Comparison of ENCODE assay signal across 8 cellular contexts in the genomic region with DNA sequence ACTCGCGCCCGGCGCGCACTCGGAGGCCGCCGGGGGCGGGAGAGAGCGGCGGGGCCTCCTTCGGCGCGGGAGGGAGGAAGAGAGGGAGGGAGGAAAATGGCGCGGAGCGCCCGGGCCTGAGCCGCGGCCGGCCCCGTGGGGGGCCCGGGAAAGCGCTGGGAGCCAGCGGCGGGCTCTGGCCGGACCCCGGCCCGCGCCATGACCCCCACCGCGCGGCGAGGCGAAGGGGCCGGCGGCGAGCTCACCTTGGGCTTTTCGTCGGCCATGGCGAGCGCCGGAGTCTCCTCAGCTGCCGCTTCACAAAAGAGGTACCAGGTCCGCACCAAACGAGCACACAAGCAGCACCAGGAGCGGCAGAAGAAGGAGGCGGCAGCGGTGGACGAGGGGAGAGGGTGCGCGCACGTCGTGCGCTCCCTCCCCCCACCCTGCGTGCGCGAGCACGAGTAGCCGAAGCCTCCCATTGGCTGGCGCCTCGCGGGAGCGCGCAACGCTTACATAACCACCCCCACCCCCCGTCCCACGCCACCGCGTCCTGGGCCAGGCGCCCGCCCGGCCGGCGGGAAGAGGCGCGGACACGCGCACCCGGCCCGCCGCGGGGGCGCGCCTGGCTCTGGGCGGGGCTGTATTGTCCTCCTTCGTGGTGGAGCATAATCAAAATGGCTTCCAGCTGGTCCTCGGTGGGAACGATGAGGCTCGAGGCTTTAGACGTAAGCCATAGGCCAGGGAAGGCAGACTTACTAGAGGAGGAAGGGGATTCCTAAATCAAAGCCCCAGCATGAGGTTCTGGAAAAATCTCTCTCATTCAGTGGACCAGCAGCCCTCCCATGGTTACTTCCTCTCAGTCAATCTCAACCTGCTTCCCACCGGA. TPM values are rescaled to one million over a fixed set of nuclear protein-coding genes. Genes with fewer than 3 reads are reported as not detected.
A peak's percentile ranks its signal among the peaks of the same experiment; 100 is the strongest.
DNase-seq lines count a peak whose midpoint lies in the region; ATAC-seq and TF ChIP-seq lines count a peak whose summit lies in the region.

Gene SUMO2, minus strand, starts transcription at position 391 of the 868 bp plus-strand sequence. Its CDS starts 125 bp downstream, at position 266.

- DNase-seq in EL, result peak; percentile 93
- DNase-seq in GOT3 (lab: John Stamatoyannopoulos, UW), result peak; percentile 75
- DNase-seq in LNCaP clone FGC (ENCODE audit: low read depth), result peak; percentile 77
- DNase-seq in RPMI8226, result peak; percentile 97
- peak; percentile 92 for DNase-seq in activated T-helper 2 cell treated with anti-CD3 and anti-CD28 coated beads, Interferon-gamma antibody, Interleukin-2, Interleukin-4, amounts not matched to agents 10 μg/mL and 5 μg/mL and 100 μg/mL, durations not matched to agents 14 hours and 24 hours and 36 hours (ENCODE audit: low spot score)
- peak; percentile 92 for DNase-seq in fibroblast of peridontal ligament (ENCODE audit: extremely low read depth)
- DNase-seq in natural killer cell treated with Interleukin-12 subunit alpha and Interleukin-12 subunit beta and Interleukin-15 and Interleukin-18, amount 100 ng/mL, for 72 hours (ENCODE audit: low spot score), result peak; percentile 95
- peak; percentile 92 for DNase-seq in stimulated activated naive CD4-positive, alpha-beta T cell treated with Interleukin-2 at 50 U/mL for 16 hours (lab: John Stamatoyannopoulos, UW)

- H3K4me3 ChIP-seq in LNCaP clone FGC (ENCODE audit: low read depth, low read length), result peak within 1 kb of the TSS; percentile 94

- H3K27me3 Mint-ChIP-seq in activated T-helper 2 cell treated with anti-CD3 and anti-CD28 coated beads, Interferon-gamma antibody, Interleukin-2, Interleukin-4, amounts not matched to agents 10 μg/mL and 5 μg/mL and 100 μg/mL, durations not matched to agents 14 hours and 24 hours and 36 hours (ENCODE audit: low read depth), result no peaks in the 10 kb centered on the region
- H3K27me3 Mint-ChIP-seq in natural killer cell treated with Interleukin-12 subunit alpha and Interleukin-12 subunit beta and Interleukin-15 and Interleukin-18, amount 100 ng/mL, for 72 hours, result no peaks in the 10 kb centered on the region

- 0 out of 2 replicates have a peak, but pooled peaks have one; percentile 5 for TF ChIP-seq CTCF in LNCaP clone FGC (IDR thresholded peaks at IDR 0.05; ENCODE audit: control insufficient read depth, extremely low read depth, insufficient read depth)

- H3K4me1 Mint-ChIP-seq in activated T-helper 2 cell treated with anti-CD3 and anti-CD28 coated beads, Interferon-gamma antibody, Interleukin-2, Interleukin-4, amounts not matched to agents 10 μg/mL and 5 μg/mL and 100 μg/mL, durations not matched to agents 14 hours and 24 hours and 36 hours (ENCODE audit: low read depth), result peaks cover 28% of the 10 kb centered on the region
- H3K4me1 Mint-ChIP-seq in natural killer cell treated with Interleukin-12 subunit alpha and Interleukin-12 subunit beta and Interleukin-15 and Interleukin-18, amount 100 ng/mL, for 72 hours (ENCODE audit: low read depth in 2 of 2), result peaks cover 26 to 28% of the 10 kb centered on the region in 2 donors

- H3K36me3 Mint-ChIP-seq in activated T-helper 2 cell treated with anti-CD3 and anti-CD28 coated beads, Interferon-gamma antibody, Interleukin-2, Interleukin-4, amounts not matched to agents 10 μg/mL and 5 μg/mL and 100 μg/mL, durations not matched to agents 14 hours and 24 hours and 36 hours (ENCODE audit: low read depth), result peaks cover 30% of the 10 kb centered on the region
- H3K36me3 Mint-ChIP-seq in natural killer cell treated with Interleukin-12 subunit alpha and Interleukin-12 subunit beta and Interleukin-15 and Interleukin-18, amount 100 ng/mL, for 72 hours, result peaks cover 8% of the 10 kb centered on the region

- no peaks in the 10 kb centered on the region for H3K9me3 Mint-ChIP-seq in activated T-helper 2 cell treated with anti-CD3 and anti-CD28 coated beads, Interferon-gamma antibody, Interleukin-2, Interleukin-4, amounts not matched to agents 10 μg/mL and 5 μg/mL and 100 μg/mL, durations not matched to agents 14 hours and 24 hours and 36 hours
- no peaks in the 10 kb centered on the region for H3K9me3 Mint-ChIP-seq in natural killer cell treated with Interleukin-12 subunit alpha and Interleukin-12 subunit beta and Interleukin-15 and Interleukin-18, amount 100 ng/mL, for 72 hours

- ATAC-seq in natural killer cell treated with Interleukin-12 subunit alpha and Interleukin-12 subunit beta and Interleukin-15 and Interleukin-18, amount 100 ng/mL, for 72 hours, result peak; percentile 94 to 95

- H3K27ac Mint-ChIP-seq in activated T-helper 2 cell treated with anti-CD3 and anti-CD28 coated beads, Interferon-gamma antibody, Interleukin-2, Interleukin-4, amounts not matched to agents 10 μg/mL and 5 μg/mL and 100 μg/mL, durations not matched to agents 14 hours and 24 hours and 36 hours, result peak within 1 kb of the TSS; percentile 98
- peak within 1 kb of the TSS; percentile 72 to 87 for H3K27ac Mint-ChIP-seq in natural killer cell treated with Interleukin-12 subunit alpha and Interleukin-12 subunit beta and Interleukin-15 and Interleukin-18, amount 100 ng/mL, for 72 hours

- peak within 1 kb of the TSS; percentile 88 for H3K4me3 Mint-ChIP-seq in activated T-helper 2 cell treated with anti-CD3 and anti-CD28 coated beads, Interferon-gamma antibody, Interleukin-2, Interleukin-4, amounts not matched to agents 10 μg/mL and 5 μg/mL and 100 μg/mL, durations not matched to agents 14 hours and 24 hours and 36 hours (ENCODE audit: low read depth)
- H3K4me3 Mint-ChIP-seq in natural killer cell treated with Interleukin-12 subunit alpha and Interleukin-12 subunit beta and Interleukin-15 and Interleukin-18, amount 100 ng/mL, for 72 hours, result peak within 1 kb of the TSS; percentile 91

- intact Hi-C loops in activated T-helper 2 cell treated with anti-CD3 and anti-CD28 coated beads, Interferon-gamma antibody, Interleukin-2, Interleukin-4, amounts not matched to agents 10 μg/mL and 5 μg/mL and 100 μg/mL, durations not matched to agents 14 hours and 24 hours and 36 hours (cut with micrococcal nuclease), result loop anchor here (1.0 to 10.0 kb wide), 4 partner anchors 22 to 79 kb away; partner anchors contain the start of genes GGA3, JPT1, MRPS7 and NT5C

RNA-seq across cellular contexts. Expression of gene SUMO2, which starts in this region (rescaled TPM):
- total RNA-seq in activated T-helper 2 cell treated with anti-CD3 and anti-CD28 coated beads, Interferon-gamma antibody, Interleukin-2, Interleukin-4, amounts not matched to agents 10 μg/mL and 5 μg/mL and 100 μg/mL, durations not matched to agents 14 hours and 24 hours and 36 hours, result 653 and 679 TPM in 2 replicates
- 100 to 1,000 TPM; 332 to 497 TPM for total RNA-seq in natural killer cell treated with Interleukin-12 subunit alpha and Interleukin-12 subunit beta and Interleukin-15 and Interleukin-18, amount 100 ng/mL, for 72 hours

Comparison
In these comparisons a context has a peak if more than half of its experiments do, and no peak if none do; other contexts are left out.
1. Peak in every context shown above with its lines: DNase-seq, ATAC-seq and H3K4me3 ChIP-seq.